In the genomic region with DNA sequence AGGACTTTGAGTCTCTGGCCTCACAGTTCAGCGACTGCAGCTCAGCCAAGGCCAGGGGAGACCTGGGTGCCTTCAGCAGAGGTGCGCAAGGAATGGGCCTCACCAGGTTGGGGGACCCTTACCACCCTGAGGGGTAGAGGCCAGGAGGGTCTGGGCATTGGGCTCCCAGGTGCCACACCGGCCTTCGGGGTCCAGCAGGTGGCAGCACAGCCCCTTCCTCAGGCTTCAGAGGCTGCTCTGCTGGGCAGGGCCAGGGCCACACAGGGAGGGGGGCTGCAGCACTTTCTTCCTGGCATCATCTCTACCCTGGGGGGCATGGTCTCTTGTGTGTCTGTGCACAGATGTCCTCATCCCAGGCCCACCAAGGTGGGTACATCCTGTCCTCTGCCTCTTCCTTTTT, we compare ENCODE assay signal across 1 cellular context.
TF ChIP-seq lines count a peak whose summit lies in the region.

No MANE protein-coding gene starts in this region.

TF ChIP-seq in K562, 482 proteins besides CTCF, POLR2A, EP300 and RAD21:
- TF ChIP-seq SMARCB1 (IDR thresholded peaks at IDR 0.05; ENCODE audit: insufficient read length, low read depth) = no peak
- 0 out of 2 replicates have a peak, but pooled peaks have one; percentile 21 for TF ChIP-seq MYNN (IDR thresholded peaks at IDR 0.05)
- no peak for TF ChIP-seq MYNN (CRISPR knock-in tag; IDR thresholded peaks at IDR 0.05)
- no peak for TF ChIP-seq ZNF75A (CRISPR knock-in tag; IDR thresholded peaks at IDR 0.05)
- no peak for TF ChIP-seq NCOA1 (IDR thresholded peaks at IDR 0.05; ENCODE audit: low read depth)
- peak; percentile 47; the same call in 1 of the 2 replicates for TF ChIP-seq ZBTB7A (IDR thresholded peaks at IDR 0.05; ENCODE audit: borderline replicate concordance, control insufficient read depth, low read depth, low read length)
- TF ChIP-seq, protein P1, sequence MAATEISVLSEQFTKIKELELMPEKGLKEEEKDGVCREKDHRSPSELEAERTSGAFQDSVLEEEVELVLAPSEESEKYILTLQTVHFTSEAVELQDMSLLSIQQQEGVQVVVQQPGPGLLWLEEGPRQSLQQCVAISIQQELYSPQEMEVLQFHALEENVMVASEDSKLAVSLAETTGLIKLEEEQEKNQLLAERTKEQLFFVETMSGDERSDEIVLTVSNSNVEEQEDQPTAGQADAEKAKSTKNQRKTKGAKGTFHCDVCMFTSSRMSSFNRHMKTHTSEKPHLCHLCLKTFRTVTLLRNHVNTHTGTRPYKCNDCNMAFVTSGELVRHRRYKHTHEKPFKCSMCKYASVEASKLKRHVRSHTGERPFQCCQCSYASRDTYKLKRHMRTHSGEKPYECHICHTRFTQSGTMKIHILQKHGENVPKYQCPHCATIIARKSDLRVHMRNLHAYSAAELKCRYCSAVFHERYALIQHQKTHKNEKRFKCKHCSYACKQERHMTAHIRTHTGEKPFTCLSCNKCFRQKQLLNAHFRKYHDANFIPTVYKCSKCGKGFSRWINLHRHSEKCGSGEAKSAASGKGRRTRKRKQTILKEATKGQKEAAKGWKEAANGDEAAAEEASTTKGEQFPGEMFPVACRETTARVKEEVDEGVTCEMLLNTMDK (IDR thresholded peaks at IDR 0.05; ENCODE audit: borderline replicate concordance, insufficient read depth, low read depth, low read length, poor library complexity, severe bottlenecking) = peak; percentile 53
- 0 out of 2 replicates have a peak, but pooled peaks have one; percentile 14 for TF ChIP-seq SMC3 (conservative IDR thresholded peaks at IDR 0.05; ENCODE audit: insufficient read depth, low read depth, low read length)
- peak; percentile 18; the same call in 1 of the 2 replicates for TF ChIP-seq STAG1 (CRISPR knock-in tag; IDR thresholded peaks at IDR 0.05; ENCODE audit: borderline replicate concordance)
